ENCODE assay signal across 9 cellular contexts in genomic region chr4:80201326-80202151, GRCh38. TPM values are rescaled to one million over a fixed set of nuclear protein-coding genes. Genes with fewer than 3 reads are reported as not detected.
DNase-seq lines count a peak whose midpoint lies in the region; ATAC-seq lines count a peak whose summit lies in the region.
"Had no signal": no experiment of that assay in that cellular context is flagged by ENCODE, and none has a peak within 500 bp of the region (broad histone marks: within the 10 kb centered on the region; RNA-seq: fewer than 3 reads in every experiment).

No MANE protein-coding gene starts in this region.

- H3K9me3 Mint-ChIP-seq in dendritic cell treated with granulocyte-macrophage colony-stimulating factor and Interleukin-4, amounts not matched to agents 40 ng/mL and 50 ng/mL, for 4 days = no peaks in the 10 kb centered on the region
- no peaks in the 10 kb centered on the region for H3K9me3 Mint-ChIP-seq in stimulated activated naive CD8-positive, alpha-beta T cell treated with anti-CD3 and anti-CD28 coated beads, Interleukin-15, Interleukin-2, amounts not matched to agents 100 ng/mL and 50 ng/mL, for 24 hours

- H3K27me3 Mint-ChIP-seq in dendritic cell treated with granulocyte-macrophage colony-stimulating factor and Interleukin-4, amounts not matched to agents 40 ng/mL and 50 ng/mL, for 4 days = peaks cover 66% of the 10 kb centered on the region
- peaks cover 38% of the 10 kb centered on the region for H3K27me3 Mint-ChIP-seq in stimulated activated naive CD8-positive, alpha-beta T cell treated with anti-CD3 and anti-CD28 coated beads, Interleukin-15, Interleukin-2, amounts not matched to agents 100 ng/mL and 50 ng/mL, for 24 hours

- H3K27me3 ChIP-seq in mononuclear cell (ENCODE audit: insufficient read depth, low read length) = peaks cover 42% of the 10 kb centered on the region

- H3K4me3 ChIP-seq in mononuclear cell (ENCODE audit: low read length) = peak overlapping the region; percentile 58

- H3K4me3 Mint-ChIP-seq in dendritic cell treated with granulocyte-macrophage colony-stimulating factor and Interleukin-4, amounts not matched to agents 40 ng/mL and 50 ng/mL, for 4 days = peak overlapping the region; percentile 79
- H3K4me3 Mint-ChIP-seq in stimulated activated naive CD8-positive, alpha-beta T cell treated with anti-CD3 and anti-CD28 coated beads, Interleukin-15, Interleukin-2, amounts not matched to agents 100 ng/mL and 50 ng/mL, for 24 hours = peak overlapping the region; percentile 72

- intact Hi-C loops in dendritic cell treated with granulocyte-macrophage colony-stimulating factor and Interleukin-4, amounts not matched to agents 40 ng/mL and 50 ng/mL, for 4 days (cut with micrococcal nuclease) = loop anchor here (5.0 kb wide), 1 partner anchor 129 kb away; the partner anchor contains the start of gene ANTXR2

- H3K27ac Mint-ChIP-seq in dendritic cell treated with granulocyte-macrophage colony-stimulating factor and Interleukin-4, amounts not matched to agents 40 ng/mL and 50 ng/mL, for 4 days = peak overlapping the region; percentile 82
- peak overlapping the region; percentile 49 for H3K27ac Mint-ChIP-seq in stimulated activated naive CD8-positive, alpha-beta T cell treated with anti-CD3 and anti-CD28 coated beads, Interleukin-15, Interleukin-2, amounts not matched to agents 100 ng/mL and 50 ng/mL, for 24 hours

- peaks cover 6% of the 10 kb centered on the region for H3K36me3 Mint-ChIP-seq in dendritic cell treated with granulocyte-macrophage colony-stimulating factor and Interleukin-4, amounts not matched to agents 40 ng/mL and 50 ng/mL, for 4 days (ENCODE audit: low read depth)
- peaks cover 14% of the 10 kb centered on the region for H3K36me3 Mint-ChIP-seq in stimulated activated naive CD8-positive, alpha-beta T cell treated with anti-CD3 and anti-CD28 coated beads, Interleukin-15, Interleukin-2, amounts not matched to agents 100 ng/mL and 50 ng/mL, for 24 hours (ENCODE audit: low read depth)

- DNase-seq in NCI-H748 (lab: John Stamatoyannopoulos, UW; ENCODE audit: unreplicated experiment) (peak; percentile 65), NCI-H748 treated with DMSO at 0.1 percent for 48 hours (lab: John Stamatoyannopoulos, UW) (no peak), NCI-H345 (lab: John Stamatoyannopoulos, UW) (no peak)
- peak; percentile 33 for DNase-seq in activated CD4-positive, CD25-positive, alpha-beta regulatory T cell treated with anti-CD3 and anti-CD28 coated beads, Interleukin-2, amount 50 U/mL, for 16 hours (ENCODE audit: low read depth, low spot score)
- DNase-seq: DND-41 had no signal

- peaks cover 34% of the 10 kb centered on the region for H3K4me1 ChIP-seq in mononuclear cell (ENCODE audit: insufficient read depth, low read length)

- peaks cover 38% of the 10 kb centered on the region for H3K4me1 Mint-ChIP-seq in dendritic cell treated with granulocyte-macrophage colony-stimulating factor and Interleukin-4, amounts not matched to agents 40 ng/mL and 50 ng/mL, for 4 days (ENCODE audit: low read depth)
- peaks cover 37% of the 10 kb centered on the region for H3K4me1 Mint-ChIP-seq in stimulated activated naive CD8-positive, alpha-beta T cell treated with anti-CD3 and anti-CD28 coated beads, Interleukin-15, Interleukin-2, amounts not matched to agents 100 ng/mL and 50 ng/mL, for 24 hours (ENCODE audit: low read depth)

- ATAC-seq in HG03439 (IDR thresholded peaks at IDR 0.05; ENCODE audit: unreplicated experiment) = peak; percentile 6

- no peaks in the 10 kb centered on the region for H3K9me3 ChIP-seq in mononuclear cell (ENCODE audit: low read depth, low read length)

RNA-seq across cellular contexts. Expression of gene PRDM8, which starts 4.2 kb away (rescaled TPM):
- 4.8 TPM for total RNA-seq in mononuclear cell

Comparison
In these comparisons a context has a peak if more than half of its experiments do, and no peak if none do; other contexts are left out.
1. DNase-seq: peak in NCI-H748 (single experiment) and activated CD4-positive, CD25-positive, alpha-beta regulatory T cell treated with anti-CD3 and anti-CD28 coated beads, Interleukin-2, amount 50 U/mL, for 16 hours (single experiment); none in NCI-H748 treated with DMSO at 0.1 percent for 48 hours (single experiment) and NCI-H345 (single experiment).